In genomic region chr2:196918927-196919326, GRCh38 we compare ENCODE assay signal across 27 cellular contexts.
"Had no signal": no experiment of that assay in that cellular context is flagged by ENCODE, and none has a peak within 500 bp of the region (broad histone marks: within the 10 kb centered on the region; RNA-seq: fewer than 3 reads in every experiment).

No MANE protein-coding gene starts in this region.

- H3K27me3 Mint-ChIP-seq: activated naive CD4-positive, alpha-beta T cell treated with anti-CD3 and anti-CD28 coated beads, Interleukin-2, amount 10 ng/mL, durations not matched to agents 7 days and 5 days; memory B cell; naive thymus-derived CD4-positive, alpha-beta T cell; stimulated activated memory B cell treated with anti-CD40 and anti-IgM and Interleukin-4, amounts not matched to agents 10 μg/mL and 1 μg/mL and 100 μg/mL, for 72 hours had no signal

- H3K4me1 ChIP-seq: ascending aorta, prostate gland, tibial artery, upper lobe of right lung had no signal

- H3K4me3 Mint-ChIP-seq: activated naive CD4-positive, alpha-beta T cell treated with anti-CD3 and anti-CD28 coated beads, Interleukin-2, amount 10 ng/mL, durations not matched to agents 7 days and 5 days; memory B cell; neural crest cell; stimulated activated memory B cell treated with anti-CD40 and anti-IgM and Interleukin-4, amounts not matched to agents 10 μg/mL and 1 μg/mL and 100 μg/mL, for 72 hours had no signal

- ATAC-seq: esophagus mucosa; heart left ventricle; naive thymus-derived CD4-positive, alpha-beta T cell; pancreas; stimulated activated memory B cell treated with anti-CD40 and anti-IgM and Interleukin-4, amounts not matched to agents 10 μg/mL and 1 μg/mL and 100 μg/mL, for 72 hours; upper lobe of right lung had no signal

- H3K27me3 ChIP-seq: ascending aorta, heart left ventricle, pancreas, suprapubic skin, tibial artery, upper lobe of right lung had no signal

- H3K4me2 ChIP-seq: SK-N-SH, smooth muscle cell had no signal

- H3K27ac ChIP-seq: ascending aorta, heart left ventricle, pancreas, prostate gland, suprapubic skin, tibial artery, upper lobe of right lung had no signal

- H3K9me2 ChIP-seq: SK-N-SH had no signal

- DNase-seq: activated CD4-positive, CD25-positive, alpha-beta regulatory T cell; activated gamma-delta T cell; activated naive CD4-positive, alpha-beta T cell treated with anti-CD3 and anti-CD28 coated beads, Interleukin-2, amount 10 ng/mL, durations not matched to agents 7 days and 5 days; activated T-cell treated with anti-CD3 and anti-CD28 coated beads for 4 hours; caudate nucleus; cortex of kidney; foreskin fibroblast; heart left ventricle; midbrain; naive thymus-derived CD4-positive, alpha-beta T cell; nucleus accumbens; pancreas; SK-N-SH; stimulated activated CD4-positive, alpha-beta T cell treated with anti-CD3 and anti-CD28 coated beads, Interleukin-1b, Interleukin-23, amount 100 ng/mL, for 48 hours; stimulated activated CD4-positive, alpha-beta T cell treated with anti-CD3 and anti-CD28 coated beads, Interleukin-4, amount 100 ng/mL, for 4 hours; stimulated activated CD8-positive, alpha-beta memory T cell treated with anti-CD3 and anti-CD28 coated beads, Interleukin-4, amount 100 ng/mL, for 48 hours; SW 1271; tibial artery; upper lobe of right lung had no signal

- H3K9me3 ChIP-seq: ascending aorta, pancreas, prostate gland, suprapubic skin, tibial artery, upper lobe of right lung had no signal

- H3K4me3 ChIP-seq: ascending aorta, heart left ventricle, pancreas, prostate gland, smooth muscle cell, suprapubic skin, tibial artery, upper lobe of right lung had no signal

- H3K36me3 ChIP-seq: prostate gland had no signal

- H3K27ac Mint-ChIP-seq: activated naive CD4-positive, alpha-beta T cell treated with anti-CD3 and anti-CD28 coated beads, Interleukin-2, amount 10 ng/mL, durations not matched to agents 7 days and 5 days; memory B cell; stimulated activated memory B cell treated with anti-CD40 and anti-IgM and Interleukin-4, amounts not matched to agents 10 μg/mL and 1 μg/mL and 100 μg/mL, for 72 hours had no signal
